8 cellular contexts compared by ENCODE assay signal in the genomic region with DNA sequence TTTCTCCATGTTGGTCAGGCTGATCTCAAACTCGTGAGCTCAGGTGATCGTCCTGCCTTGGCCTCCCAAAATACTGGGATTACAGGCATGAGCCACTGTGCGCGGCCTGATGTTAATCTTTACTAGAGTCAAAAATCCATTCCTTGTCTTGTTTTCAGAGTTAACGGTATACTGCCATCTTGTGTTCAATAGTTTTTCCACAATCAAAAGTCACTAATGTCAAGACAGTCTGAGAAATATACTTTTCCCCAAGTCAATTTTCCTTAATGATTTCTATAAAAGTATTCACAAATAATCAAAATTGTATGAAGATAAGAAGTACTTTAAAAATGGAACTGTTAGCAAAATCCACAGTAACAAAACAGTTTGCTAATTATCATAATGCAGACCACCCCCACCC. TPM values are rescaled to one million over a fixed set of nuclear protein-coding genes. Genes with fewer than 3 reads are reported as not detected.
A peak's percentile ranks its signal among the peaks of the same experiment; 100 is the strongest.
DNase-seq lines count a peak whose midpoint lies in the region; ATAC-seq, FAIRE-seq and TF ChIP-seq lines count a peak whose summit lies in the region.

No MANE protein-coding gene starts in this region.

- peak; percentile 46 for ATAC-seq in GM18870 (IDR thresholded peaks at IDR 0.05; ENCODE audit: unreplicated experiment)

- H3K27me3 Mint-ChIP-seq in CD4-positive, alpha-beta memory T cell, result no peaks in the 10 kb centered on the region
- no peaks in the 10 kb centered on the region for H3K27me3 Mint-ChIP-seq in neural progenitor cell (ENCODE audit: insufficient read depth, low read depth)

- peaks cover 47 to 86% (median 64%) of the 10 kb centered on the region in 4 donors for H3K4me1 Mint-ChIP-seq in CD4-positive, alpha-beta memory T cell
- no peaks in the 10 kb centered on the region for H3K4me1 Mint-ChIP-seq in neural progenitor cell

- H3K27me3 ChIP-seq in CD4-positive, alpha-beta memory T cell (ENCODE audit: insufficient read depth, low read length), result no peaks in the 10 kb centered on the region
- H3K27me3 ChIP-seq in neural progenitor cell, result no peaks in the 10 kb centered on the region

- H3K4me3 ChIP-seq in CD4-positive, alpha-beta memory T cell (ENCODE audit: low read length in 2 of 2), result no peak overlapping the region
- H3K4me3 ChIP-seq in OCI-LY7 (ENCODE audit: low read depth, low read length, poor library complexity, severe bottlenecking), result no peak overlapping the region
- H3K4me3 ChIP-seq in neural progenitor cell, result no peak overlapping the region

- peaks cover 50% of the 10 kb centered on the region for H3K36me3 ChIP-seq in CD4-positive, alpha-beta memory T cell (ENCODE audit: insufficient read depth, low read length)
- H3K36me3 ChIP-seq in OCI-LY7 (ENCODE audit: insufficient read depth, low read length), result peaks cover 75% of the 10 kb centered on the region
- H3K36me3 ChIP-seq in neural progenitor cell, result peaks cover 29% of the 10 kb centered on the region

- H4K20me1 ChIP-seq in OCI-LY7 (ENCODE audit: insufficient read depth, low read length) (peaks cover 5% of the 10 kb centered on the region; the same call in 1 of the 2 replicates), neural progenitor cell (ENCODE audit: low read depth) (peaks cover 15% of the 10 kb centered on the region)

- H3F3A ChIP-seq in neural progenitor cell (ENCODE audit: low read depth), result no peaks in the 10 kb centered on the region

- TF ChIP-seq POLR2A in H54 (IDR thresholded peaks at IDR 0.05; ENCODE audit: low read depth, low read length), result no peak

- H3K9me3 ChIP-seq in CD4-positive, alpha-beta memory T cell (ENCODE audit: control insufficient read depth in 1 of 2, low read length in 2 of 2), result no peaks in the 10 kb centered on the region
- H3K9me3 ChIP-seq in OCI-LY7 (ENCODE audit: low read length), result no peaks in the 10 kb centered on the region
- H3K9me3 ChIP-seq in neural progenitor cell (ENCODE audit: low read depth), result no peaks in the 10 kb centered on the region

- CTCF ChIA-PET in CD4-positive, alpha-beta memory T cell (lab: Charles Lee; ENCODE audit: partially characterized antibody), result interaction anchor here (1.1 to 6.4 kb wide), 10 partner anchors 8 to 43 kb away, joined by 3 to 61 read pairs (median 10); partner anchors contain the start of gene CRBN
- CTCF ChIA-PET in OCI-LY7 (lab: Charles Lee; ENCODE audit: unreplicated experiment), result no interaction called here

- H3K36me3 Mint-ChIP-seq in CD4-positive, alpha-beta memory T cell, result peaks cover 60 to 79% of the 10 kb centered on the region in 2 donors
- peaks cover 14% of the 10 kb centered on the region for H3K36me3 Mint-ChIP-seq in neural progenitor cell

- H3K79me2 ChIP-seq in OCI-LY7 (ENCODE audit: insufficient read depth, low read depth, low read length) (peaks cover 2% of the 10 kb centered on the region; the same call in 1 of the 2 replicates), neural progenitor cell (ENCODE audit: low read depth) (peaks cover 8% of the 10 kb centered on the region)

- POLR2A ChIA-PET in CD4-positive, alpha-beta memory T cell (lab: Charles Lee; ENCODE audit: partially characterized antibody), result interaction anchor here (1.2 kb wide), 1 partner anchor 8 kb away, joined by 4 read pairs; no protein-coding TSS in a partner anchor
- POLR2A ChIA-PET in OCI-LY7 (lab: Charles Lee), result no interaction called here

- H3K9me2 ChIP-seq in OCI-LY7 (ENCODE audit: insufficient read depth, low read length), result no peaks in the 10 kb centered on the region

- DNase-seq in CD4-positive, alpha-beta memory T cell, result peak; percentile 46 to 55 (median 50)
- peak; percentile 27 for DNase-seq in OCI-LY7 (ENCODE audit: low spot score)
- peak; percentile 51 to 52 for DNase-seq in dermis microvascular lymphatic vessel endothelial cell (ENCODE audit: low read depth in 2 of 2)
- DNase-seq in neural progenitor cell (ENCODE audit: low spot score), result peak; percentile 28
- no peak for DNase-seq in RCC 7860 (ENCODE audit: low spot score)
- no peak for DNase-seq in C1 segment of cervical spinal cord (lab: John Stamatoyannopoulos, UW)
- no peak for DNase-seq in H54 (ENCODE audit: insufficient read length, low spot score)

- H3K4me1 ChIP-seq in CD4-positive, alpha-beta memory T cell (ENCODE audit: insufficient read depth, low read length), result peaks cover 81% of the 10 kb centered on the region
- H3K4me1 ChIP-seq in OCI-LY7 (ENCODE audit: insufficient read depth, low read length, poor library complexity, severe bottlenecking) (peaks cover 5% of the 10 kb centered on the region), neural progenitor cell (no peaks in the 10 kb centered on the region)

- FAIRE-seq in RCC 7860 (lab: Jason Lieb, UNC), result no peak
- no peak for FAIRE-seq in H54 (lab: Jason Lieb, UNC)

- TF ChIP-seq CTCF in OCI-LY7 (conservative IDR thresholded peaks at IDR 0.05; ENCODE audit: low read length) (peak; percentile 69), neural progenitor cell (IDR thresholded peaks at IDR 0.05) (peak; percentile 59)

- H2AFZ ChIP-seq in OCI-LY7 (ENCODE audit: low read length) (no peak overlapping the region), neural progenitor cell (replicated peaks) (no peak overlapping the region)

- no TSS peak for BruUV-seq in OCI-LY7 (replicated peaks; lab: Mats Ljungman, UMichigan)

- H3K4me2 ChIP-seq in OCI-LY7 (ENCODE audit: low read length), result no peak overlapping the region
- H3K4me2 ChIP-seq in neural progenitor cell, result no peak overlapping the region

- H3K4me3 Mint-ChIP-seq in CD4-positive, alpha-beta memory T cell, result peak overlapping the region in 6 of 8 donors; percentile 35 to 95 (median 58)
- H3K4me3 Mint-ChIP-seq in neural progenitor cell, result no peak overlapping the region

- no peaks in the 10 kb centered on the region for H3K9me3 Mint-ChIP-seq in CD4-positive, alpha-beta memory T cell
- no peaks in the 10 kb centered on the region for H3K9me3 Mint-ChIP-seq in neural progenitor cell

- no peak overlapping the region for H3K9ac ChIP-seq in neural progenitor cell

- peak overlapping the region; percentile 72 for H3K27ac ChIP-seq in CD4-positive, alpha-beta memory T cell (ENCODE audit: low read depth, low read length)
- no peak overlapping the region for H3K27ac ChIP-seq in OCI-LY7 (ENCODE audit: low read depth, low read length, poor library complexity, severe bottlenecking)
- no peak overlapping the region for H3K27ac ChIP-seq in neural progenitor cell

- peak overlapping the region; percentile 86 to 98 (median 97) for H3K27ac Mint-ChIP-seq in CD4-positive, alpha-beta memory T cell
- no peak overlapping the region for H3K27ac Mint-ChIP-seq in neural progenitor cell

- intact Hi-C loops in CD4-positive, alpha-beta memory T cell (cut with micrococcal nuclease), result loop anchor here (1.0 kb wide), 1 partner anchor 406 kb away; no protein-coding TSS in a partner anchor
- intact Hi-C loops in OCI-LY7 (cut with micrococcal nuclease; ENCODE audit: unreplicated experiment), result no loop called here

RNA-seq across cellular contexts. Expression of gene CRBN, which starts 8.5 kb away (rescaled TPM):
- total RNA-seq in CD4-positive, alpha-beta memory T cell, result 100 to 1,000 TPM; 150 to 162 TPM
- 100 to 1,000 TPM; 194 to 235 TPM for polyA plus RNA-seq in CD4-positive, alpha-beta memory T cell
- total RNA-seq in OCI-LY7 (2014; rRNA removed; shearing (Covaris generic)), result 21.5 and 23.5 TPM in 2 replicates
- total RNA-seq in OCI-LY7 (2022) (32.5 and 33.2 TPM in 2 replicates), dermis microvascular lymphatic vessel endothelial cell (55.2 and 74.2 TPM in 2 replicates), neural progenitor cell (ENCODE audit: low replicate concordance) (78.0 and 84.6 TPM in 2 replicates)

RNA-seq across cellular contexts. Expression of gene TRNT1, which starts 44.3 kb away (rescaled TPM):
- 10 to 100 TPM; 44.7 to 44.8 TPM for total RNA-seq in CD4-positive, alpha-beta memory T cell
- polyA plus RNA-seq in CD4-positive, alpha-beta memory T cell, result 10 to 100 TPM; 23.2 to 25.9 TPM
- 46.5 and 64.4 TPM in 2 replicates for total RNA-seq in OCI-LY7 (2014; rRNA removed; shearing (Covaris generic))
- total RNA-seq in OCI-LY7 (2022) (50.2 and 58.6 TPM in 2 replicates), dermis microvascular lymphatic vessel endothelial cell (18.0 TPM in 2 replicates), neural progenitor cell (ENCODE audit: low replicate concordance) (26.5 and 38.8 TPM in 2 replicates)

Comparison
In these comparisons a context has a peak if more than half of its experiments do, and no peak if none do; other contexts are left out.
1. DNase-seq: peak in CD4-positive, alpha-beta memory T cell (5 of 5), OCI-LY7 (single experiment), dermis microvascular lymphatic vessel endothelial cell (2 of 2) and neural progenitor cell (single experiment); none in RCC 7860 (single experiment), C1 segment of cervical spinal cord (0 of 14) and H54 (single experiment).